8 cellular contexts compared by ENCODE assay signal in the genomic region with DNA sequence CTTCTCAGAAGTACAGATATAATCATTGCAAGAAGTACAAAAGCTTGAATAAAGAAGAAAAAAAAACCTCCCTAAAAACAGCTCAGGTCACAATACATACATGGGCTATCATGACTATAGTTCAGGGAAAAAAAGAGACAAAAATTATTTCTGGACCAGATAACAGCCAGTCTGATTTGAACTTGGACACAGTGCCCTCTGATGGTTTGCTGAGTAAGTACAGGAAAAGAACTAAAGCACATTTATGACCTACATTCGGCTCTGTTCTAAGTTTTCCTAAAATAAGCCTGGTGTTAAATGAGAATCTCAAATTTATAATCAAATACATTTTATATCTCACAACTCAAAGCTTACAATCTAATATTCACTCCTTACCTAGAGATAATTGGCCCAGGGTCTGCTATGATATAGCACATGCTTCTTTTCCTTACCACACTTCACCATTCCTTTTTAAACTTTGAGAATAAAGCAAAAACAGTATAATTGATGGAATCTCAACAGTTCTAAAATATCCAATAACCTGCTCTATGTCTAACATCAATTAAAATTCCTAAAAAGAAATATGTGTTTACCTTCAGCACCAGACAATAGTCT.
DNase-seq lines count a peak whose midpoint lies in the region; ATAC-seq and TF ChIP-seq lines count a peak whose summit lies in the region.

No MANE protein-coding gene starts in this region.

- no peaks in the 10 kb centered on the region for H3K79me2 ChIP-seq in DND-41 (ENCODE audit: insufficient read depth, low read length)

- H3K4me3 ChIP-seq in DND-41 (ENCODE audit: low read depth in 1 of 2, low read length in 2 of 2) (no peak overlapping the region), prostate gland (no peak overlapping the region)

- no peaks in the 10 kb centered on the region for H3K27me3 ChIP-seq in DND-41 (ENCODE audit: insufficient read depth, low read length, poor library complexity)
- no peaks in the 10 kb centered on the region for H3K27me3 ChIP-seq in prostate gland (replicated peaks; ENCODE audit: insufficient read depth)

- no peaks in the 10 kb centered on the region for H3K36me3 ChIP-seq in DND-41 (ENCODE audit: insufficient read depth, low read length)
- no peaks in the 10 kb centered on the region for H3K36me3 ChIP-seq in prostate gland

- H2AFZ ChIP-seq in DND-41 (ENCODE audit: low read depth, low read length) = no peak overlapping the region

- WGBS in prostate gland = 5% methylated on average over 1 of the region's 1 CpG

- TF ChIP-seq POLR2A in prostate gland (IDR thresholded peaks at IDR 0.05) = no peak

- peak; percentile 53 for DNase-seq in DND-41
- peak; percentile 39 for DNase-seq in H4 (ENCODE audit: low spot score)
- DNase-seq in NCI-H2227 (lab: John Stamatoyannopoulos, UW; ENCODE audit: unreplicated experiment) = peak; percentile 59
- DNase-seq in activated CD4-positive, alpha-beta T cell treated with anti-CD3 and anti-CD28 coated beads, Interleukin-2, amount 50 U/mL, for 48 hours = peak; percentile 11 to 14
- peak; percentile 48 for DNase-seq in globus pallidus (ENCODE audit: low spot score)
- DNase-seq in prostate gland (ENCODE audit: low spot score) = no peak
- DNase-seq in NCI-H524 treated with DMSO at 0.1 percent for 48 hours (lab: John Stamatoyannopoulos, UW) = no peak

- no peak overlapping the region for H3K4me2 ChIP-seq in DND-41 (ENCODE audit: insufficient read depth, low read length)

- TF ChIP-seq CTCF in DND-41 (IDR thresholded peaks at IDR 0.05; ENCODE audit: borderline replicate concordance, extremely low read depth, low read length, poor library complexity, severe bottlenecking) (peak; percentile 81), prostate gland (IDR thresholded peaks at IDR 0.05) (peak; percentile 27 to 66 (median 60))

- no peak overlapping the region for H3K27ac ChIP-seq in DND-41 (ENCODE audit: low read length)
- no peak overlapping the region for H3K27ac ChIP-seq in prostate gland

- H3K4me1 ChIP-seq in DND-41 (ENCODE audit: insufficient read depth, low read length) (no peaks in the 10 kb centered on the region), prostate gland (replicated peaks) (no peaks in the 10 kb centered on the region)

- no peaks in the 10 kb centered on the region for H3K9me3 ChIP-seq in DND-41 (ENCODE audit: insufficient read depth, low read length, severe bottlenecking)
- H3K9me3 ChIP-seq in prostate gland = no peaks in the 10 kb centered on the region

- H3K9ac ChIP-seq in DND-41 (ENCODE audit: low read depth, low read length) = no peak overlapping the region

- ATAC-seq in DND-41 (ENCODE audit: insufficient read depth, low read depth) = peak; percentile 92
- no peak for ATAC-seq in GM18870 (IDR thresholded peaks at IDR 0.05; ENCODE audit: unreplicated experiment)

- intact Hi-C loops in prostate gland (cut with DNase I) = loop anchor here (10.0 kb wide), 1 partner anchor 219 kb away; a partner anchor contains a TSS

- H4K20me1 ChIP-seq in DND-41 (ENCODE audit: insufficient read depth, low read length) = no peaks in the 10 kb centered on the region

Comparison
In these comparisons a context has a peak if more than half of its experiments do, and no peak if none do; other contexts are left out.
1. DNase-seq: peak in DND-41 (single experiment), H4 (single experiment), NCI-H2227 (single experiment), activated CD4-positive, alpha-beta T cell treated with anti-CD3 and anti-CD28 coated beads, Interleukin-2, amount 50 U/mL, for 48 hours (2 of 2) and globus pallidus (single experiment); none in prostate gland (single experiment) and NCI-H524 treated with DMSO at 0.1 percent for 48 hours (single experiment).